14 cellular contexts compared by ENCODE assay signal in genomic region chr2:55167630-55167967, GRCh38.
DNase-seq lines count a peak whose midpoint lies in the region; ATAC-seq and TF ChIP-seq lines count a peak whose summit lies in the region.
"Had no signal": no experiment of that assay in that cellular context is flagged by ENCODE, and none has a peak within 500 bp of the region (broad histone marks: within the 10 kb centered on the region; RNA-seq: fewer than 3 reads in every experiment).

No MANE protein-coding gene starts in this region.

- ATAC-seq in left ventricle myocardium superior, result no peak
- ATAC-seq in GM18873 (IDR thresholded peaks at IDR 0.05; ENCODE audit: low FRiP score, unreplicated experiment), result no peak
- ATAC-seq in GM18498 (IDR thresholded peaks at IDR 0.05; ENCODE audit: unreplicated experiment), result no peak

- DNase-seq in cardiac muscle cell (ENCODE audit: low read depth in 1 of 2, low spot score in 1 of 2) (no peak), left ventricle myocardium superior (no peak), fibroblast of lung (ENCODE audit: low read depth in 2 of 2) (peak in 1 of 2 donors; percentile 11), vagina (ENCODE audit: extremely low spot score in 2 of 2) (no peak), NCI-H1105 treated with DMSO at 0.1 percent for 48 hours (lab: John Stamatoyannopoulos, UW) (no peak)
- DNase-seq: activated CD4-positive, CD25-positive, alpha-beta regulatory T cell; activated CD8-positive, alpha-beta memory T cell treated with anti-CD3 and anti-CD28 coated beads, Interleukin-2, amount 50 U/mL, for 4 hours; activated naive CD8-positive, alpha-beta T cell treated with anti-CD3 and anti-CD28 coated beads for 36 hours; GDM1; RPMI8226 had no signal

- TF ChIP-seq POLR2A in vagina (IDR thresholded peaks at IDR 0.05), result no peak

- H3K36me3 ChIP-seq in cardiac muscle cell (no peaks in the 10 kb centered on the region), fibroblast of lung (ENCODE audit: control insufficient read depth, insufficient read depth, low read length) (no peaks in the 10 kb centered on the region), rectal smooth muscle tissue (ENCODE audit: control insufficient read depth, insufficient read depth, low read length) (no peaks in the 10 kb centered on the region), vagina (no peaks in the 10 kb centered on the region)

- intact Hi-C loops in left ventricle myocardium superior (cut with micrococcal nuclease) (no loop called here), vagina (cut with DNase I) (loop anchor here (5.0 to 10.0 kb wide), 3 partner anchors 65 to 153 kb away; no protein-coding TSS in a partner anchor)

- H3K4me3 ChIP-seq in cardiac muscle cell, result no peak overlapping the region
- H3K4me3 ChIP-seq in fibroblast of lung (replicated peaks in 1 of 4; ENCODE audit: control extremely low read depth in 1 of 4, insufficient read depth in 1 of 4, low read depth in 3 of 4, low read length in 4 of 4), result peak overlapping the region in 2 of 4 experiments; percentile 26 to 28
- H3K4me3 ChIP-seq in rectal smooth muscle tissue (ENCODE audit: low read length), result no peak overlapping the region
- no peak overlapping the region for H3K4me3 ChIP-seq in vagina
- H3K4me3 ChIP-seq: lung had no signal

- H3K4me1 ChIP-seq in cardiac muscle cell (ENCODE audit: low read depth), result peaks cover 25% of the 10 kb centered on the region
- peaks cover 20% of the 10 kb centered on the region for H3K4me1 ChIP-seq in fibroblast of lung (ENCODE audit: control insufficient read depth, extremely low read depth, insufficient read depth, low read length)
- peaks cover 6% of the 10 kb centered on the region for H3K4me1 ChIP-seq in rectal smooth muscle tissue (ENCODE audit: control insufficient read depth, insufficient read depth, low read length)
- H3K4me1 ChIP-seq in vagina, result peaks cover 29% of the 10 kb centered on the region

- TF ChIP-seq CTCF in cardiac muscle cell (IDR thresholded peaks at IDR 0.05; ENCODE audit: low read depth, low read length), result no peak
- TF ChIP-seq CTCF in fibroblast of lung (conservative IDR thresholded peaks at IDR 0.05 in 1 of 2, IDR thresholded peaks at IDR 0.05 in 1 of 2; ENCODE audit: low read depth in 1 of 2, low read length in 2 of 2), result no peak
- no peak for TF ChIP-seq CTCF in vagina (IDR thresholded peaks at IDR 0.05)

- H3K9ac ChIP-seq in fibroblast of lung (ENCODE audit: insufficient read depth, low read length), result no peak overlapping the region
- no peak overlapping the region for H3K9ac ChIP-seq in rectal smooth muscle tissue (ENCODE audit: low read length)

- H4K20me1 ChIP-seq in fibroblast of lung (ENCODE audit: control insufficient read depth, extremely low read depth, insufficient read depth, low read length), result no peaks in the 10 kb centered on the region

- peaks cover 15% of the 10 kb centered on the region for H3K79me2 ChIP-seq in fibroblast of lung (ENCODE audit: control insufficient read depth, insufficient read depth, low read length)

- H3K9me3 ChIP-seq in cardiac muscle cell (ENCODE audit: low read depth), result no peaks in the 10 kb centered on the region
- H3K9me3 ChIP-seq in fibroblast of lung (ENCODE audit: control insufficient read depth, insufficient read depth, low read depth, low read length), result no peaks in the 10 kb centered on the region
- no peaks in the 10 kb centered on the region for H3K9me3 ChIP-seq in vagina

- H3K27me3 ChIP-seq in cardiac muscle cell (no peaks in the 10 kb centered on the region), fibroblast of lung (ENCODE audit: control insufficient read depth, insufficient read depth, low read length) (no peaks in the 10 kb centered on the region), rectal smooth muscle tissue (ENCODE audit: control insufficient read depth, insufficient read depth, low read length) (no peaks in the 10 kb centered on the region), vagina (no peaks in the 10 kb centered on the region)

- no peak overlapping the region for H2AFZ ChIP-seq in fibroblast of lung (ENCODE audit: low read length)

- H3K27ac ChIP-seq in cardiac muscle cell (peak overlapping the region; percentile 24), fibroblast of lung (ENCODE audit: insufficient read depth, low read length) (no peak overlapping the region), rectal smooth muscle tissue (ENCODE audit: low read depth, low read length) (peak overlapping the region; percentile 60), vagina (peak overlapping the region; percentile 71)

- peak overlapping the region; percentile 48 for H3K4me2 ChIP-seq in fibroblast of lung (ENCODE audit: extremely low read depth, insufficient read depth, low read length)
